15 cellular contexts compared by ENCODE assay signal in genomic region chr2:229752970-229753729, GRCh38. TPM values are rescaled to one million over a fixed set of nuclear protein-coding genes. Genes with fewer than 3 reads are reported as not detected.
"Had no signal": no experiment of that assay in that cellular context is flagged by ENCODE, and none has a peak within 500 bp of the region (broad histone marks: within the 10 kb centered on the region; RNA-seq: fewer than 3 reads in every experiment).

No MANE protein-coding gene starts in this region.

- DNase-seq: activated CD4-positive, alpha-beta T cell treated with anti-CD3 and anti-CD28 coated beads, Interleukin-2, amount 50 U/mL, for 1 hour; activated naive CD4-positive, alpha-beta T cell; anterior cingulate cortex; brain microvascular endothelial cell; cerebellar nuclear complex; dermis blood vessel endothelial cell; effector memory CD8-positive, alpha-beta T cell; foreskin melanocyte; immature natural killer cell; naive thymus-derived CD4-positive, alpha-beta T cell; ovary had no signal

- H3K4me1 Mint-ChIP-seq: immature natural killer cell; stimulated activated effector memory CD8-positive, alpha-beta T cell treated with anti-CD3 and anti-CD28 coated beads, Interleukin-12 subunit alpha, Interleukin-12 subunit beta, amount 100 ng/mL, for 72 hours had no signal

- H3K4me3 Mint-ChIP-seq: activated T-helper 1 cell treated with anti-CD3 and anti-CD28 coated beads, Interleukin-12 subunit alpha, Interleukin-12 subunit beta, Interleukin-2, Interleukin-4 antibody, amounts not matched to agents 30 ng/mL and 10 ng/mL and 1 ng/mL, durations not matched to agents 14 hours and 24 hours and 36 hours; effector memory CD8-positive, alpha-beta T cell; immature natural killer cell; naive thymus-derived CD4-positive, alpha-beta T cell; stimulated activated effector memory CD8-positive, alpha-beta T cell treated with anti-CD3 and anti-CD28 coated beads, Interleukin-12 subunit alpha, Interleukin-12 subunit beta, amount 100 ng/mL, for 72 hours; T-helper 2 cell treated with Interferon-gamma antibody and Interleukin-4, amounts not matched to agents 5 μg/mL and 100 μg/mL, for 36 hours had no signal

- H3K27ac Mint-ChIP-seq: activated T-helper 1 cell treated with anti-CD3 and anti-CD28 coated beads, Interleukin-12 subunit alpha, Interleukin-12 subunit beta, Interleukin-2, Interleukin-4 antibody, amounts not matched to agents 30 ng/mL and 10 ng/mL and 1 ng/mL, durations not matched to agents 14 hours and 24 hours and 36 hours; effector memory CD8-positive, alpha-beta T cell; immature natural killer cell; stimulated activated effector memory CD8-positive, alpha-beta T cell treated with anti-CD3 and anti-CD28 coated beads, Interleukin-12 subunit alpha, Interleukin-12 subunit beta, amount 100 ng/mL, for 72 hours; T-helper 2 cell treated with Interferon-gamma antibody and Interleukin-4, amounts not matched to agents 5 μg/mL and 100 μg/mL, for 36 hours had no signal

- H3K27me3 Mint-ChIP-seq: effector memory CD8-positive, alpha-beta T cell; naive thymus-derived CD4-positive, alpha-beta T cell had no signal

- H3K9me3 Mint-ChIP-seq: activated T-helper 1 cell treated with anti-CD3 and anti-CD28 coated beads, Interleukin-12 subunit alpha, Interleukin-12 subunit beta, Interleukin-2, Interleukin-4 antibody, amounts not matched to agents 30 ng/mL and 10 ng/mL and 1 ng/mL, durations not matched to agents 14 hours and 24 hours and 36 hours; effector memory CD8-positive, alpha-beta T cell; immature natural killer cell; stimulated activated effector memory CD8-positive, alpha-beta T cell treated with anti-CD3 and anti-CD28 coated beads, Interleukin-12 subunit alpha, Interleukin-12 subunit beta, amount 100 ng/mL, for 72 hours; T-helper 2 cell treated with Interferon-gamma antibody and Interleukin-4, amounts not matched to agents 5 μg/mL and 100 μg/mL, for 36 hours had no signal

- ATAC-seq: effector memory CD8-positive, alpha-beta T cell; naive thymus-derived CD4-positive, alpha-beta T cell; stimulated activated effector memory CD8-positive, alpha-beta T cell treated with anti-CD3 and anti-CD28 coated beads, Interleukin-12 subunit alpha, Interleukin-12 subunit beta, amount 100 ng/mL, for 72 hours had no signal

RNA-seq across cellular contexts. Expression of gene DNER, which starts 38.8 kb away (rescaled TPM):
- total RNA-seq: activated CD8-positive, alpha-beta memory T cell treated with anti-CD3 and anti-CD28 coated beads for 36 hours; activated T-helper 1 cell treated with anti-CD3 and anti-CD28 coated beads, Interleukin-12 subunit alpha, Interleukin-12 subunit beta, Interleukin-2, Interleukin-4 antibody, amounts not matched to agents 30 ng/mL and 10 ng/mL and 1 ng/mL, durations not matched to agents 14 hours and 24 hours and 36 hours; dermis blood vessel endothelial cell; naive thymus-derived CD4-positive, alpha-beta T cell had no signal
